21 cellular contexts compared by ENCODE assay signal in genomic region chr9:108671794-108672193, GRCh38.
DNase-seq lines count a peak whose midpoint lies in the region; ATAC-seq, FAIRE-seq and TF ChIP-seq lines count a peak whose summit lies in the region.
"Had no signal": no experiment of that assay in that cellular context is flagged by ENCODE, and none has a peak within 500 bp of the region (broad histone marks: within the 10 kb centered on the region; RNA-seq: fewer than 3 reads in every experiment).

No MANE protein-coding gene starts in this region.

- H3K27me3 Mint-ChIP-seq in nephron progenitor cell (ENCODE audit: low read depth, poor library complexity), result peaks cover 17% of the 10 kb centered on the region
- H3K27me3 Mint-ChIP-seq: activated CD8-positive, alpha-beta memory T cell treated with anti-CD3 and anti-CD28 coated beads, Interleukin-2, amount 10 ng/mL, durations not matched to agents 7 days and 5 days had no signal

- no peak overlapping the region for H3K4me3 Mint-ChIP-seq in nephron progenitor cell
- H3K4me3 Mint-ChIP-seq: activated CD8-positive, alpha-beta memory T cell treated with anti-CD3 and anti-CD28 coated beads, Interleukin-2, amount 10 ng/mL, durations not matched to agents 7 days and 5 days; neural crest cell had no signal

- no peak overlapping the region for H3K4me3 ChIP-seq in AG10803 (ENCODE audit: low read length)
- H3K4me3 ChIP-seq: adrenal gland, SK-N-MC, thyroid gland had no signal

- TF ChIP-seq CTCF in AG10803 (conservative IDR thresholded peaks at IDR 0.05; ENCODE audit: low read length) (no peak), nephron progenitor cell (IDR thresholded peaks at IDR 0.05) (no peak)

- H3K4me1 Mint-ChIP-seq in nephron progenitor cell, result no peaks in the 10 kb centered on the region
- H3K4me1 Mint-ChIP-seq: activated CD8-positive, alpha-beta memory T cell treated with anti-CD3 and anti-CD28 coated beads, Interleukin-2, amount 10 ng/mL, durations not matched to agents 7 days and 5 days had no signal

- no peaks in the 10 kb centered on the region for H3K9me3 Mint-ChIP-seq in nephron progenitor cell
- H3K9me3 Mint-ChIP-seq: activated T-helper 2 cell treated with anti-CD3 and anti-CD28 coated beads, Interferon-gamma antibody, Interleukin-2, Interleukin-4, amounts not matched to agents 10 μg/mL and 5 μg/mL and 100 μg/mL, durations not matched to agents 14 hours and 24 hours and 36 hours had no signal

- FAIRE-seq in HTR-8/SVneo (lab: Jason Lieb, UNC), result peak; percentile 38

- ATAC-seq in GM21515 (IDR thresholded peaks at IDR 0.05; ENCODE audit: unreplicated experiment), result no peak
- ATAC-seq: activated CD8-positive, alpha-beta memory T cell treated with anti-CD3 and anti-CD28 coated beads, Interleukin-2, amount 10 ng/mL, durations not matched to agents 7 days and 5 days; left cardiac atrium had no signal

- no peaks in the 10 kb centered on the region for H3K36me3 Mint-ChIP-seq in nephron progenitor cell (ENCODE audit: low read depth)
- H3K36me3 Mint-ChIP-seq: activated CD8-positive, alpha-beta memory T cell treated with anti-CD3 and anti-CD28 coated beads, Interleukin-2, amount 10 ng/mL, durations not matched to agents 7 days and 5 days had no signal

- peak; percentile 97 for DNase-seq in AG10803 (ENCODE audit: low read depth)
- DNase-seq in HTR-8/SVneo (ENCODE audit: insufficient read length, low spot score), result peak; percentile 35
- DNase-seq in epidermal melanocyte (ENCODE audit: insufficient read length, low spot score), result peak; percentile 36
- peak; percentile 47 for DNase-seq in myocyte (ENCODE audit: low read depth)
- no peak for DNase-seq in KG1 (lab: John Stamatoyannopoulos, UW)
- DNase-seq in COLO668 (lab: John Stamatoyannopoulos, UW; ENCODE audit: unreplicated experiment), result no peak
- DNase-seq in nephron progenitor cell, result no peak
- DNase-seq: ACHN; activated CD8-positive, alpha-beta memory T cell treated with anti-CD3 and anti-CD28 coated beads, Interleukin-2, amount 10 ng/mL, durations not matched to agents 7 days and 5 days; adrenal gland; foreskin melanocyte; left cardiac atrium; NCI-H1417 treated with DMSO at 0.1 percent for 48 hours; NCI-H2171; NCI-H774; T-helper 9 cell; thyroid gland had no signal

- H3K27ac Mint-ChIP-seq in nephron progenitor cell, result no peak overlapping the region
- H3K27ac Mint-ChIP-seq: activated CD8-positive, alpha-beta memory T cell treated with anti-CD3 and anti-CD28 coated beads, Interleukin-2, amount 10 ng/mL, durations not matched to agents 7 days and 5 days; activated T-helper 2 cell treated with anti-CD3 and anti-CD28 coated beads, Interferon-gamma antibody, Interleukin-2, Interleukin-4, amounts not matched to agents 10 μg/mL and 5 μg/mL and 100 μg/mL, durations not matched to agents 14 hours and 24 hours and 36 hours had no signal

Comparison
In these comparisons a context has a peak if more than half of its experiments do, and no peak if none do; other contexts are left out.
1. DNase-seq: peak in AG10803 (single experiment), HTR-8/SVneo (single experiment), epidermal melanocyte (single experiment) and myocyte (single experiment); none in KG1 (single experiment), COLO668 (single experiment) and nephron progenitor cell (single experiment).